Comparison of ENCODE assay signal across 1 cellular context in genomic region chr16:281660-282249, GRCh38.
TF ChIP-seq lines count a peak whose summit lies in the region.

No MANE protein-coding gene starts in this region.

TF ChIP-seq in GM23338, 12 proteins besides CTCF, POLR2A, EP300 and RAD21:
- no peak for TF ChIP-seq EZH2 (IDR thresholded peaks at IDR 0.05; ENCODE audit: low read depth, unreplicated experiment)
- no peak for TF ChIP-seq JUNB (IDR thresholded peaks at IDR 0.05; ENCODE audit: unreplicated experiment)
- TF ChIP-seq NANOG (IDR thresholded peaks at IDR 0.05; ENCODE audit: borderline replicate concordance), result no peak
- TF ChIP-seq STAT1 (IDR thresholded peaks at IDR 0.05; ENCODE audit: unreplicated experiment), result no peak
- no peak for TF ChIP-seq ZNF331 (CRISPR knock-in tag; IDR thresholded peaks at IDR 0.05; ENCODE audit: low read depth)
- TF ChIP-seq ETS1 (IDR thresholded peaks at IDR 0.05), result no peak
- TF ChIP-seq, protein P1, sequence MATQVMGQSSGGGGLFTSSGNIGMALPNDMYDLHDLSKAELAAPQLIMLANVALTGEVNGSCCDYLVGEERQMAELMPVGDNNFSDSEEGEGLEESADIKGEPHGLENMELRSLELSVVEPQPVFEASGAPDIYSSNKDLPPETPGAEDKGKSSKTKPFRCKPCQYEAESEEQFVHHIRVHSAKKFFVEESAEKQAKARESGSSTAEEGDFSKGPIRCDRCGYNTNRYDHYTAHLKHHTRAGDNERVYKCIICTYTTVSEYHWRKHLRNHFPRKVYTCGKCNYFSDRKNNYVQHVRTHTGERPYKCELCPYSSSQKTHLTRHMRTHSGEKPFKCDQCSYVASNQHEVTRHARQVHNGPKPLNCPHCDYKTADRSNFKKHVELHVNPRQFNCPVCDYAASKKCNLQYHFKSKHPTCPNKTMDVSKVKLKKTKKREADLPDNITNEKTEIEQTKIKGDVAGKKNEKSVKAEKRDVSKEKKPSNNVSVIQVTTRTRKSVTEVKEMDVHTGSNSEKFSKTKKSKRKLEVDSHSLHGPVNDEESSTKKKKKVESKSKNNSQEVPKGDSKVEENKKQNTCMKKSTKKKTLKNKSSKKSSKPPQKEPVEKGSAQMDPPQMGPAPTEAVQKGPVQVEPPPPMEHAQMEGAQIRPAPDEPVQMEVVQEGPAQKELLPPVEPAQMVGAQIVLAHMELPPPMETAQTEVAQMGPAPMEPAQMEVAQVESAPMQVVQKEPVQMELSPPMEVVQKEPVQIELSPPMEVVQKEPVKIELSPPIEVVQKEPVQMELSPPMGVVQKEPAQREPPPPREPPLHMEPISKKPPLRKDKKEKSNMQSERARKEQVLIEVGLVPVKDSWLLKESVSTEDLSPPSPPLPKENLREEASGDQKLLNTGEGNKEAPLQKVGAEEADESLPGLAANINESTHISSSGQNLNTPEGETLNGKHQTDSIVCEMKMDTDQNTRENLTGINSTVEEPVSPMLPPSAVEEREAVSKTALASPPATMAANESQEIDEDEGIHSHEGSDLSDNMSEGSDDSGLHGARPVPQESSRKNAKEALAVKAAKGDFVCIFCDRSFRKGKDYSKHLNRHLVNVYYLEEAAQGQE (IDR thresholded peaks at IDR 0.05; ENCODE audit: unreplicated experiment), result no peak
- no peak for TF ChIP-seq CREB1 (CRISPR knock-in tag; IDR thresholded peaks at IDR 0.05; ENCODE audit: low read depth)
- no peak for TF ChIP-seq POLR2AphosphoS5 (IDR thresholded peaks at IDR 0.05; ENCODE audit: low read depth)
- TF ChIP-seq, protein P2, sequence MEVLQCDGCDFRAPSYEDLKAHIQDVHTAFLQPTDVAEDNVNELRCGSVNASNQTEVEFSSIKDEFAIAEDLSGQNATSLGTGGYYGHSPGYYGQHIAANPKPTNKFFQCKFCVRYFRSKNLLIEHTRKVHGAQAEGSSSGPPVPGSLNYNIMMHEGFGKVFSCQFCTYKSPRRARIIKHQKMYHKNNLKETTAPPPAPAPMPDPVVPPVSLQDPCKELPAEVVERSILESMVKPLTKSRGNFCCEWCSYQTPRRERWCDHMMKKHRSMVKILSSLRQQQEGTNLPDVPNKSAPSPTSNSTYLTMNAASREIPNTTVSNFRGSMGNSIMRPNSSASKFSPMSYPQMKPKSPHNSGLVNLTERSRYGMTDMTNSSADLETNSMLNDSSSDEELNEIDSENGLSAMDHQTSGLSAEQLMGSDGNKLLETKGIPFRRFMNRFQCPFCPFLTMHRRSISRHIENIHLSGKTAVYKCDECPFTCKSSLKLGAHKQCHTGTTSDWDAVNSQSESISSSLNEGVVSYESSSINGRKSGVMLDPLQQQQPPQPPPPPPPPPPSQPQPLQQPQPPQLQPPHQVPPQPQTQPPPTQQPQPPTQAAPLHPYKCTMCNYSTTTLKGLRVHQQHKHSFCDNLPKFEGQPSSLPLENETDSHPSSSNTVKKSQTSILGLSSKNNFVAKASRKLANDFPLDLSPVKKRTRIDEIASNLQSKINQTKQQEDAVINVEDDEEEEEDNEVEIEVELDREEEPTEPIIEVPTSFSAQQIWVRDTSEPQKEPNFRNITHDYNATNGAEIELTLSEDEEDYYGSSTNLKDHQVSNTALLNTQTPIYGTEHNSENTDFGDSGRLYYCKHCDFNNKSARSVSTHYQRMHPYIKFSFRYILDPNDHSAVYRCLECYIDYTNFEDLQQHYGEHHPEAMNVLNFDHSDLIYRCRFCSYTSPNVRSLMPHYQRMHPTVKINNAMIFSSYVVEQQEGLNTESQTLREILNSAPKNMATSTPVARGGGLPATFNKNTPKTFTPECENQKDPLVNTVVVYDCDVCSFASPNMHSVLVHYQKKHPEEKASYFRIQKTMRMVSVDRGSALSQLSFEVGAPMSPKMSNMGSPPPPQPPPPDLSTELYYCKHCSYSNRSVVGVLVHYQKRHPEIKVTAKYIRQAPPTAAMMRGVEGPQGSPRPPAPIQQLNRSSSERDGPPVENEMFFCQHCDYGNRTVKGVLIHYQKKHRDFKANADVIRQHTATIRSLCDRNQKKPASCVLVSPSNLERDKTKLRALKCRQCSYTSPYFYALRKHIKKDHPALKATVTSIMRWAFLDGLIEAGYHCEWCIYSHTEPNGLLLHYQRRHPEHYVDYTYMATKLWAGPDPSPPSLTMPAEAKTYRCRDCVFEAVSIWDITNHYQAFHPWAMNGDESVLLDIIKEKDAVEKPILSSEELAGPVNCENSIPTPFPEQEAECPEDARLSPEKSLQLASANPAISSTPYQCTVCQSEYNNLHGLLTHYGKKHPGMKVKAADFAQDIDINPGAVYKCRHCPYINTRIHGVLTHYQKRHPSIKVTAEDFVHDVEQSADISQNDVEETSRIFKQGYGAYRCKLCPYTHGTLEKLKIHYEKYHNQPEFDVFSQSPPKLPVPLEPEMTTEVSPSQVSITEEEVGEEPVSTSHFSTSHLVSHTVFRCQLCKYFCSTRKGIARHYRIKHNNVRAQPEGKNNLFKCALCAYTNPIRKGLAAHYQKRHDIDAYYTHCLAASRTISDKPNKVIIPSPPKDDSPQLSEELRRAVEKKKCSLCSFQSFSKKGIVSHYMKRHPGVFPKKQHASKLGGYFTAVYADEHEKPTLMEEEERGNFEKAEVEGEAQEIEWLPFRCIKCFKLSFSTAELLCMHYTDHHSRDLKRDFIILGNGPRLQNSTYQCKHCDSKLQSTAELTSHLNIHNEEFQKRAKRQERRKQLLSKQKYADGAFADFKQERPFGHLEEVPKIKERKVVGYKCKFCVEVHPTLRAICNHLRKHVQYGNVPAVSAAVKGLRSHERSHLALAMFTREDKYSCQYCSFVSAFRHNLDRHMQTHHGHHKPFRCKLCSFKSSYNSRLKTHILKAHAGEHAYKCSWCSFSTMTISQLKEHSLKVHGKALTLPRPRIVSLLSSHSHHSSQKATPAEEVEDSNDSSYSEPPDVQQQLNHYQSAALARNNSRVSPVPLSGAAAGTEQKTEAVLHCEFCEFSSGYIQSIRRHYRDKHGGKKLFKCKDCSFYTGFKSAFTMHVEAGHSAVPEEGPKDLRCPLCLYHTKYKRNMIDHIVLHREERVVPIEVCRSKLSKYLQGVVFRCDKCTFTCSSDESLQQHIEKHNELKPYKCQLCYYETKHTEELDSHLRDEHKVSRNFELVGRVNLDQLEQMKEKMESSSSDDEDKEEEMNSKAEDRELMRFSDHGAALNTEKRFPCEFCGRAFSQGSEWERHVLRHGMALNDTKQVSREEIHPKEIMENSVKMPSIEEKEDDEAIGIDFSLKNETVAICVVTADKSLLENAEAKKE (CRISPR knock-in tag; IDR thresholded peaks at IDR 0.05), result no peak
- no peak for TF ChIP-seq ZNF114 (CRISPR knock-in tag; IDR thresholded peaks at IDR 0.05)
- TF ChIP-seq EZH2phosphoT487 (IDR thresholded peaks at IDR 0.05; ENCODE audit: unreplicated experiment), result no peak
TF ChIP-seq in GM23338: peak in this region for 0.
